9 cellular contexts compared by ENCODE assay signal in genomic region chr11:61787928-61788491, GRCh38. TPM values are rescaled to one million over a fixed set of nuclear protein-coding genes. Genes with fewer than 3 reads are reported as not detected.
DNase-seq lines count a peak whose midpoint lies in the region; ATAC-seq and TF ChIP-seq lines count a peak whose summit lies in the region.
"Had no signal": no experiment of that assay in that cellular context is flagged by ENCODE, and none has a peak within 500 bp of the region (broad histone marks: within the 10 kb centered on the region; RNA-seq: fewer than 3 reads in every experiment).

No MANE protein-coding gene starts in this region.

- TF ChIP-seq CTCF in Loucy (conservative IDR thresholded peaks at IDR 0.05; ENCODE audit: low read length), result peak; percentile 83
- peak; percentile 24 for TF ChIP-seq CTCF in liver (IDR thresholded peaks at IDR 0.05; ENCODE audit: low read depth, low read length, missing input control)

- no peaks in the 10 kb centered on the region for H3K9me3 Mint-ChIP-seq in stimulated activated memory B cell treated with anti-CD40 and anti-IgM and Interleukin-4, amounts not matched to agents 10 μg/mL and 1 μg/mL and 100 μg/mL, for 72 hours

- H3F3A ChIP-seq in Loucy (ENCODE audit: low read depth), result no peaks in the 10 kb centered on the region

- H3K27me3 ChIP-seq in Loucy (ENCODE audit: insufficient read depth, low read length, poor library complexity, severe bottlenecking), result no peaks in the 10 kb centered on the region
- no peaks in the 10 kb centered on the region for H3K27me3 ChIP-seq in liver (ENCODE audit: control insufficient read depth in 4 of 4, insufficient read depth in 4 of 4, low read length in 3 of 4)

- H3K36me3 ChIP-seq in Loucy (ENCODE audit: insufficient read depth, low read length) (peaks cover 13% of the 10 kb centered on the region; the same call in 1 of the 2 replicates), liver (ENCODE audit: control insufficient read depth in 4 of 4, insufficient read depth in 3 of 4, low read depth in 1 of 4, low read length in 3 of 4) (peaks cover 15 to 69% (median 32%) of the 10 kb centered on the region in 4 donors)

- H3K27ac Mint-ChIP-seq in stimulated activated memory B cell treated with anti-CD40 and anti-IgM and Interleukin-4, amounts not matched to agents 10 μg/mL and 1 μg/mL and 100 μg/mL, for 72 hours, result no peak overlapping the region
- H3K27ac Mint-ChIP-seq: B cell had no signal

- H3K4me1 ChIP-seq in Loucy (ENCODE audit: insufficient read depth, low read length, poor library complexity, severe bottlenecking), result peaks cover 6% of the 10 kb centered on the region
- peaks cover 0 to 8% (median 7%) of the 10 kb centered on the region in 4 donors for H3K4me1 ChIP-seq in liver (ENCODE audit: control insufficient read depth in 4 of 4, insufficient read depth in 4 of 4, low read length in 3 of 4)

- H3K4me1 Mint-ChIP-seq in stimulated activated memory B cell treated with anti-CD40 and anti-IgM and Interleukin-4, amounts not matched to agents 10 μg/mL and 1 μg/mL and 100 μg/mL, for 72 hours, result peaks cover 32% of the 10 kb centered on the region

- peaks cover 49% of the 10 kb centered on the region for H3K36me3 Mint-ChIP-seq in stimulated activated memory B cell treated with anti-CD40 and anti-IgM and Interleukin-4, amounts not matched to agents 10 μg/mL and 1 μg/mL and 100 μg/mL, for 72 hours

- peak; percentile 20 for DNase-seq in NCI-H1092 treated with DMSO at 0.1 percent for 48 hours (lab: John Stamatoyannopoulos, UW)
- no peak for DNase-seq in NCI-H1092 (lab: John Stamatoyannopoulos, UW)
- DNase-seq in germinal center (ENCODE audit: low spot score), result no peak
- no peak for DNase-seq in stimulated activated naive CD8-positive, alpha-beta T cell treated with anti-CD3 and anti-CD28 coated beads, Interleukin-15, Interleukin-2, amounts not matched to agents 100 U/mL and 50 U/mL, for 24 hours

- H3K27ac ChIP-seq in angular gyrus (ENCODE audit: low read depth, low read length) (peak overlapping the region; percentile 62), liver (ENCODE audit: low read depth in 1 of 2, low read length in 2 of 2) (no peak overlapping the region)

- ATAC-seq in stimulated activated naive CD8-positive, alpha-beta T cell treated with anti-CD3 and anti-CD28 coated beads, Interleukin-15, Interleukin-2, amounts not matched to agents 100 U/mL and 50 U/mL, for 24 hours, result no peak
- ATAC-seq in stimulated activated memory B cell treated with anti-CD40 and anti-IgM and Interleukin-4, amounts not matched to agents 10 μg/mL and 1 μg/mL and 100 μg/mL, for 72 hours, result no peak

- peaks cover 44% of the 10 kb centered on the region for H3K79me2 ChIP-seq in Loucy (ENCODE audit: insufficient read depth, low read length)

- no peak overlapping the region for H3K4me3 ChIP-seq in Loucy (ENCODE audit: low read length, poor library complexity, severe bottlenecking)
- no peak overlapping the region for H3K4me3 ChIP-seq in liver (ENCODE audit: low read depth in 1 of 3, low read length in 3 of 3)

- H2AFZ ChIP-seq in Loucy (ENCODE audit: low read length), result no peak overlapping the region

- H4K20me1 ChIP-seq in Loucy (ENCODE audit: insufficient read depth, low read length, poor library complexity, severe bottlenecking), result peaks cover 14% of the 10 kb centered on the region

- H3K9me2 ChIP-seq in Loucy (replicated peaks; ENCODE audit: low read depth, low read length), result no peaks in the 10 kb centered on the region

- 64% methylated on average over 9 of the region's 9 CpGs for WGBS in liver

- H3K9ac ChIP-seq in Loucy (ENCODE audit: low read depth, low read length, poor library complexity, severe bottlenecking) (no peak overlapping the region), liver (ENCODE audit: low read depth in 1 of 2, low read length in 2 of 2) (no peak overlapping the region)

- no peak overlapping the region for H3K4me3 Mint-ChIP-seq in stimulated activated memory B cell treated with anti-CD40 and anti-IgM and Interleukin-4, amounts not matched to agents 10 μg/mL and 1 μg/mL and 100 μg/mL, for 72 hours
- H3K4me3 Mint-ChIP-seq: B cell had no signal

- H3K9me3 ChIP-seq in Loucy (ENCODE audit: insufficient read depth, low read depth, low read length) (no peaks in the 10 kb centered on the region), liver (ENCODE audit: control insufficient read depth in 4 of 4, low read length in 3 of 4) (no peaks in the 10 kb centered on the region)

- TF ChIP-seq RAD21 in liver (IDR thresholded peaks at IDR 0.05), result peak; percentile 50 to 72

- no peaks in the 10 kb centered on the region for H3K27me3 Mint-ChIP-seq in stimulated activated memory B cell treated with anti-CD40 and anti-IgM and Interleukin-4, amounts not matched to agents 10 μg/mL and 1 μg/mL and 100 μg/mL, for 72 hours
- H3K27me3 Mint-ChIP-seq: B cell had no signal

- peak overlapping the region; percentile 44 for H3K4me2 ChIP-seq in Loucy (ENCODE audit: low read depth, low read length, poor library complexity, severe bottlenecking)

TF ChIP-seq in liver, 16 proteins besides CTCF, POLR2A, EP300 and RAD21:
- TF ChIP-seq RXRA (IDR thresholded peaks at IDR 0.05) (no peak), ZBTB33 (IDR thresholded peaks at IDR 0.05) (no peak), TAF1 (conservative IDR thresholded peaks at IDR 0.05) (no peak), FOXA2 (IDR thresholded peaks at IDR 0.05) (no peak), JUND (IDR thresholded peaks at IDR 0.05) (no peak), MAX (IDR thresholded peaks at IDR 0.05) (no peak), NR2F2 (IDR thresholded peaks at IDR 0.05) (no peak)

RNA-seq across cellular contexts. Expression of gene TMEM258, which starts 4.4 kb away (rescaled TPM):
- total RNA-seq in liver, result 10 to 100 TPM; 31.0 to 77.8 TPM
- 100 to 1,000 TPM; 120 to 136 TPM for polyA plus RNA-seq in liver

RNA-seq across cellular contexts. Expression of gene FEN1, which starts 4.7 kb away (rescaled TPM):
- 10 to 100 TPM in 1 of 2 donors, 1 to 10 TPM in 1; 9.0 to 46.5 TPM for total RNA-seq in liver
- polyA plus RNA-seq in liver, result 10 to 100 TPM in 1 of 2 donors, 1 to 10 TPM in 1; 4.5 to 10.0 TPM

RNA-seq across cellular contexts. Expression of gene FADS1, which starts 28.8 kb away (rescaled TPM):
- 100 to 1,000 TPM in 1 of 2 donors, 10 to 100 TPM in 1; 72.7 to 137 TPM for total RNA-seq in liver
- 10 to 100 TPM; 16.8 to 44.8 TPM for polyA plus RNA-seq in liver

RNA-seq across cellular contexts. Expression of gene MYRF, which starts 35.6 kb away (rescaled TPM):
- 1 to 10 TPM; 3.5 to 6.5 TPM for total RNA-seq in liver
- polyA plus RNA-seq in liver, result 1 to 10 TPM; 4.4 to 4.5 TPM

RNA-seq across cellular contexts. Expression of gene FADS2, which starts 40.1 kb away (rescaled TPM):
- 100 to 1,000 TPM in 1 of 2 donors, 10 to 100 TPM in 1; 65.4 to 281 TPM for total RNA-seq in liver
- 100 to 1,000 TPM in 1 of 2 donors, 1 to 10 TPM in 1; 2.8 to 104 TPM for polyA plus RNA-seq in liver
